ENCODE assay signal across 22 cellular contexts in genomic region chr3:188458761-188459160, GRCh38.
DNase-seq lines count a peak whose midpoint lies in the region; FAIRE-seq and TF ChIP-seq lines count a peak whose summit lies in the region.
"Had no signal": no experiment of that assay in that cellular context is flagged by ENCODE, and none has a peak within 500 bp of the region (broad histone marks: within the 10 kb centered on the region; RNA-seq: fewer than 3 reads in every experiment).

No MANE protein-coding gene starts in this region.

- peak; percentile 35 for DNase-seq in AG09309 (ENCODE audit: low read depth)
- peak; percentile 61 for DNase-seq in M059J (ENCODE audit: low read depth)
- DNase-seq in astrocyte of the spinal cord (ENCODE audit: low read depth, low spot score) = peak; percentile 46
- peak; percentile 45 for DNase-seq in fibroblast of villous mesenchyme (ENCODE audit: low read depth)
- no peak for DNase-seq in sigmoid colon
- DNase-seq in GM13977 (ENCODE audit: low spot score) = no peak
- DNase-seq in D721Med (ENCODE audit: insufficient read length, low spot score) = no peak
- no peak for DNase-seq in GM19240 (ENCODE audit: insufficient read length, low spot score)
- DNase-seq: Calu3; DMS153; DND-41; Karpas-422; MG63; NCI-H2029 treated with DMSO at 0.1 percent for 48 hours; NCI-H446 treated with DMSO at 0.1 percent for 48 hours; NCI-H526; NCI-H82; NK-92 treated with Interleukin-12 subunit alpha and Interleukin-12 subunit beta, amount 100 ng/mL, for 24 hours had no signal

- H3K4me3 ChIP-seq in AG09309 (ENCODE audit: control insufficient read depth, low read depth, low read length) (no peak overlapping the region), astrocyte of the spinal cord (ENCODE audit: low read depth, low read length) (no peak overlapping the region), fibroblast of villous mesenchyme (ENCODE audit: low read depth, low read length) (no peak overlapping the region), sigmoid colon (no peak overlapping the region)
- H3K4me3 ChIP-seq: MG63, PC-9, SJSA1 had no signal

- no peaks in the 10 kb centered on the region for H3K9me3 ChIP-seq in sigmoid colon
- H3K9me3 ChIP-seq: MG63, SJSA1 had no signal

- peaks cover 0 to 33% (median 14%) of the 10 kb centered on the region in 4 donors for H3K4me1 ChIP-seq in sigmoid colon

- no peak for TF ChIP-seq EP300 in sigmoid colon (IDR thresholded peaks at IDR 0.05)

- in situ Hi-C loops in astrocyte of the spinal cord (cut with HindIII; ENCODE audit: low sequenced_read_pairs) = no loop called here
- in situ Hi-C loops in GM13977 (cut with MboI; ENCODE audit: low pct_unique_long_range_greater_than_20kb, low sequenced_read_pairs, unreplicated experiment) = no loop called here

- H3K36me3 ChIP-seq in sigmoid colon = no peaks in the 10 kb centered on the region
- H3K36me3 ChIP-seq: MG63 had no signal

- no peak for TF ChIP-seq CTCF in AG09309 (IDR thresholded peaks at IDR 0.05; ENCODE audit: control insufficient read depth, insufficient read depth, low read depth, low read length, missing control alignments)
- TF ChIP-seq CTCF in astrocyte of the spinal cord (IDR thresholded peaks at IDR 0.05; ENCODE audit: low read depth, low read length) = no peak
- TF ChIP-seq CTCF in fibroblast of villous mesenchyme (IDR thresholded peaks at IDR 0.05; ENCODE audit: insufficient read depth, low read depth, low read length) = no peak
- no peak for TF ChIP-seq CTCF in sigmoid colon (IDR thresholded peaks at IDR 0.05)
- TF ChIP-seq CTCF in GM13977 (IDR thresholded peaks at IDR 0.05; ENCODE audit: extremely low read depth, insufficient read depth, missing control alignments) = no peak
- no peak for TF ChIP-seq CTCF in D721Med (IDR thresholded peaks at IDR 0.05; ENCODE audit: insufficient read depth, missing control alignments)

- no peak for TF ChIP-seq POLR2A in sigmoid colon (IDR thresholded peaks at IDR 0.05)

- no peaks in the 10 kb centered on the region for H3K27me3 ChIP-seq in sigmoid colon
- H3K27me3 ChIP-seq: MG63, SJSA1 had no signal

- FAIRE-seq in D721Med (lab: Jason Lieb, UNC) = no peak
- FAIRE-seq: HepG2 had no signal

- intact Hi-C loops in sigmoid colon (cut with DNase I) = no loop called here

- peak overlapping the region in 1 of 4 donors; percentile 6 for H3K27ac ChIP-seq in sigmoid colon
- H3K27ac ChIP-seq: 22Rv1, PC-9, SJSA1 had no signal

- 64 to 84% methylated on average over 2 of the region's 2 CpGs for WGBS in sigmoid colon, 2 donors

Comparison
In these comparisons a context has a peak if more than half of its experiments do, and no peak if none do; other contexts are left out.
1. DNase-seq: peak in AG09309 (single experiment), M059J (single experiment), astrocyte of the spinal cord (single experiment) and fibroblast of villous mesenchyme (single experiment); none in sigmoid colon (single experiment), GM13977 (single experiment), D721Med (single experiment) and GM19240 (single experiment).